ENCODE assay signal across 1 cellular context in the genomic region with DNA sequence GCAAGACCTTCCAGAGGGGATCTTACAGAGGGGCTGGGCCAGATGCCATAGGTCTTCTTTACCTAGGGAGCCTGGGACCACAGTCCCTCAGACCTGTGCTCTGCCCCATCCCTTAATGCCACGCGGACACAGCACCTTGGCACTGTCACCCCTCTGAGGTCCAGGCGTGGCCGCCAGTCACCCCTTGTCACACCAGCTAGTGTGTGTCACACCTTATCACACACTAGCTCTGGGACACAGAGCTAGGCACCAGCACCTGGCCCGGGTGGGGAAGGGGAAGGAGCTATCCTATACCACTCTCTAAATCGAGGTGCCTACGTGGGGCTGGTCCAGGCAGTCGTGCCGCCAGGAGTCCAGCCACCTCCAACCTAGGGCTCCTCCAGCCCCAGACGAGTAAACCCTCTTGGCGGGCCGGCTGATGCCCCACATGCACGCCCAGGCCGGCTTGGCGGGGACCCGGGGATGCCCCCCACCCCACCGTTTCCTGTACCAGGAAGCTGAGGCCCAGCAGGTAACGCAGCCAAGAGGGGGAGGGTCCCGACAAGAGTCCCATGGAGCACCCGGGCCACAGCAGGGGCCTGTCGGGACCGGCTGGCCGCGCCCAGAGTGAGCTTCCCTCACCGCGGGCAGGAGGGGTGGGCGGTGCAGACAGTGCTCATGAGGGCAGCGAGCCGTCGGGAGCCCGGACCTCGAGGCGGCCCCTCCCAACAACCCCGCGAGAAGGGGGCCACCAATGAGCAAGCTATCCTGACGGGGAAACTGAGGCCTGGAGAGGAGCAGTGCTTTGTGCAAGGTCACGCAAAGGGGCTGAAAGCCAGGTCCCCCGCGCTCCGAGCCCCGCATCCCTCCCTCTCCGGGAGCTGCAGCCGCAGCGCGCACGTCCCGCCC.
TF ChIP-seq lines count a peak whose summit lies in the region.

No MANE protein-coding gene starts in this region.

TF ChIP-seq in HEK293, 187 proteins besides CTCF, POLR2A, EP300 and RAD21 (continued from another document):
- TF ChIP-seq, protein P1, sequence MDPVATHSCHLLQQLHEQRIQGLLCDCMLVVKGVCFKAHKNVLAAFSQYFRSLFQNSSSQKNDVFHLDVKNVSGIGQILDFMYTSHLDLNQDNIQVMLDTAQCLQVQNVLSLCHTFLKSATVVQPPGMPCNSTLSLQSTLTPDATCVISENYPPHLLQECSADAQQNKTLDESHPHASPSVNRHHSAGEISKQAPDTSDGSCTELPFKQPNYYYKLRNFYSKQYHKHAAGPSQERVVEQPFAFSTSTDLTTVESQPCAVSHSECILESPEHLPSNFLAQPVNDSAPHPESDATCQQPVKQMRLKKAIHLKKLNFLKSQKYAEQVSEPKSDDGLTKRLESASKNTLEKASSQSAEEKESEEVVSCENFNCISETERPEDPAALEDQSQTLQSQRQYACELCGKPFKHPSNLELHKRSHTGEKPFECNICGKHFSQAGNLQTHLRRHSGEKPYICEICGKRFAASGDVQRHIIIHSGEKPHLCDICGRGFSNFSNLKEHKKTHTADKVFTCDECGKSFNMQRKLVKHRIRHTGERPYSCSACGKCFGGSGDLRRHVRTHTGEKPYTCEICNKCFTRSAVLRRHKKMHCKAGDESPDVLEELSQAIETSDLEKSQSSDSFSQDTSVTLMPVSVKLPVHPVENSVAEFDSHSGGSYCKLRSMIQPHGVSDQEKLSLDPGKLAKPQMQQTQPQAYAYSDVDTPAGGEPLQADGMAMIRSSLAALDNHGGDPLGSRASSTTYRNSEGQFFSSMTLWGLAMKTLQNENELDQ (tag by site-specific recombination; IDR thresholded peaks at IDR 0.05; ENCODE audit: low read depth), result no peak
- TF ChIP-seq ZNF510 (tag by site-specific recombination; IDR thresholded peaks at IDR 0.05; ENCODE audit: insufficient replicate concordance) (no peak), ZNF366 (tag by site-specific recombination; conservative IDR thresholded peaks at IDR 0.05) (no peak), ZNF837 (tag by site-specific recombination; IDR thresholded peaks at IDR 0.05) (no peak), ZNF174 (tag by site-specific recombination; IDR thresholded peaks at IDR 0.05) (no peak), ZNF629 (tag by site-specific recombination; IDR thresholded peaks at IDR 0.05) (no peak), ZNF391 (tag by site-specific recombination; IDR thresholded peaks at IDR 0.05; ENCODE audit: borderline replicate concordance, low read depth) (no peak), WT1 (tag by site-specific recombination; IDR thresholded peaks at IDR 0.05) (no peak), ZNF548 (tag by site-specific recombination; IDR thresholded peaks at IDR 0.05) (no peak), GLI2 (tag by site-specific recombination; IDR thresholded peaks at IDR 0.05; ENCODE audit: borderline replicate concordance, low read depth) (no peak), KLF1 (tag by site-specific recombination; IDR thresholded peaks at IDR 0.05) (peak; percentile 55), ZNF302 (tag by site-specific recombination; IDR thresholded peaks at IDR 0.05; ENCODE audit: low read depth) (no peak), KLF16 (tag by site-specific recombination; IDR thresholded peaks at IDR 0.05) (no peak), ZNF184 (tag by site-specific recombination; IDR thresholded peaks at IDR 0.05) (no peak), ZNF560 (tag by site-specific recombination; IDR thresholded peaks at IDR 0.05; ENCODE audit: borderline replicate concordance) (no peak), ZNF341 (tag by site-specific recombination; IDR thresholded peaks at IDR 0.05; ENCODE audit: low read depth) (0 out of 2 replicates have a peak, but pooled peaks have one; percentile 9), ZBTB1 (tag by site-specific recombination; IDR thresholded peaks at IDR 0.05) (no peak), ZNF266 (tag by site-specific recombination; IDR thresholded peaks at IDR 0.05; ENCODE audit: low read depth) (no peak), ZNF549 (tag by site-specific recombination; IDR thresholded peaks at IDR 0.05) (no peak), ZSCAN30 (tag by site-specific recombination; IDR thresholded peaks at IDR 0.05) (no peak), OSR2 (tag by site-specific recombination; IDR thresholded peaks at IDR 0.05) (no peak), ZNF211 (tag by site-specific recombination; IDR thresholded peaks at IDR 0.05; ENCODE audit: low read depth) (no peak)
- TF ChIP-seq, protein P2, sequence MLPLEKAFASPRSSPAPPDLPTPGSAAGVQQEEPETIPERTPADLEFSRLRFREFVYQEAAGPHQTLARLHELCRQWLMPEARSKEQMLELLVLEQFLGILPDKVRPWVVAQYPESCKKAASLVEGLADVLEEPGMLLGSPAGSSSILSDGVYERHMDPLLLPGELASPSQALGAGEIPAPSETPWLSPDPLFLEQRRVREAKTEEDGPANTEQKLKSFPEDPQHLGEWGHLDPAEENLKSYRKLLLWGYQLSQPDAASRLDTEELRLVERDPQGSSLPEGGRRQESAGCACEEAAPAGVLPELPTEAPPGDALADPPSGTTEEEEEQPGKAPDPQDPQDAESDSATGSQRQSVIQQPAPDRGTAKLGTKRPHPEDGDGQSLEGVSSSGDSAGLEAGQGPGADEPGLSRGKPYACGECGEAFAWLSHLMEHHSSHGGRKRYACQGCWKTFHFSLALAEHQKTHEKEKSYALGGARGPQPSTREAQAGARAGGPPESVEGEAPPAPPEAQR (tag by site-specific recombination; IDR thresholded peaks at IDR 0.05), result no peak
- TF ChIP-seq, protein P3, sequence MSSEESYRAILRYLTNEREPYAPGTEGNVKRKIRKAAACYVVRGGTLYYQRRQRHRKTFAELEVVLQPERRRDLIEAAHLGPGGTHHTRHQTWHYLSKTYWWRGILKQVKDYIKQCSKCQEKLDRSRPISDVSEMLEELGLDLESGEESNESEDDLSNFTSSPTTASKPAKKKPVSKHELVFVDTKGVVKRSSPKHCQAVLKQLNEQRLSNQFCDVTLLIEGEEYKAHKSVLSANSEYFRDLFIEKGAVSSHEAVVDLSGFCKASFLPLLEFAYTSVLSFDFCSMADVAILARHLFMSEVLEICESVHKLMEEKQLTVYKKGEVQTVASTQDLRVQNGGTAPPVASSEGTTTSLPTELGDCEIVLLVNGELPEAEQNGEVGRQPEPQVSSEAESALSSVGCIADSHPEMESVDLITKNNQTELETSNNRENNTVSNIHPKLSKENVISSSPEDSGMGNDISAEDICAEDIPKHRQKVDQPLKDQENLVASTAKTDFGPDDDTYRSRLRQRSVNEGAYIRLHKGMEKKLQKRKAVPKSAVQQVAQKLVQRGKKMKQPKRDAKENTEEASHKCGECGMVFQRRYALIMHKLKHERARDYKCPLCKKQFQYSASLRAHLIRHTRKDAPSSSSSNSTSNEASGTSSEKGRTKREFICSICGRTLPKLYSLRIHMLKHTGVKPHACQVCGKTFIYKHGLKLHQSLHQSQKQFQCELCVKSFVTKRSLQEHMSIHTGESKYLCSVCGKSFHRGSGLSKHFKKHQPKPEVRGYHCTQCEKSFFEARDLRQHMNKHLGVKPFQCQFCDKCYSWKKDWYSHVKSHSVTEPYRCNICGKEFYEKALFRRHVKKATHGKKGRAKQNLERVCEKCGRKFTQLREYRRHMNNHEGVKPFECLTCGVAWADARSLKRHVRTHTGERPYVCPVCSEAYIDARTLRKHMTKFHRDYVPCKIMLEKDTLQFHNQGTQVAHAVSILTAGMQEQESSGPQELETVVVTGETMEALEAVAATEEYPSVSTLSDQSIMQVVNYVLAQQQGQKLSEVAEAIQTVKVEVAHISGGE (tag by site-specific recombination; conservative IDR thresholded peaks at IDR 0.05; ENCODE audit: low read depth), result no peak
- TF ChIP-seq, protein P4, sequence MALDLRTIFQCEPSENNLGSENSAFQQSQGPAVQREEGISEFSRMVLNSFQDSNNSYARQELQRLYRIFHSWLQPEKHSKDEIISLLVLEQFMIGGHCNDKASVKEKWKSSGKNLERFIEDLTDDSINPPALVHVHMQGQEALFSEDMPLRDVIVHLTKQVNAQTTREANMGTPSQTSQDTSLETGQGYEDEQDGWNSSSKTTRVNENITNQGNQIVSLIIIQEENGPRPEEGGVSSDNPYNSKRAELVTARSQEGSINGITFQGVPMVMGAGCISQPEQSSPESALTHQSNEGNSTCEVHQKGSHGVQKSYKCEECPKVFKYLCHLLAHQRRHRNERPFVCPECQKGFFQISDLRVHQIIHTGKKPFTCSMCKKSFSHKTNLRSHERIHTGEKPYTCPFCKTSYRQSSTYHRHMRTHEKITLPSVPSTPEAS (tag by site-specific recombination; IDR thresholded peaks at IDR 0.05), result no peak
- TF ChIP-seq, protein P5, sequence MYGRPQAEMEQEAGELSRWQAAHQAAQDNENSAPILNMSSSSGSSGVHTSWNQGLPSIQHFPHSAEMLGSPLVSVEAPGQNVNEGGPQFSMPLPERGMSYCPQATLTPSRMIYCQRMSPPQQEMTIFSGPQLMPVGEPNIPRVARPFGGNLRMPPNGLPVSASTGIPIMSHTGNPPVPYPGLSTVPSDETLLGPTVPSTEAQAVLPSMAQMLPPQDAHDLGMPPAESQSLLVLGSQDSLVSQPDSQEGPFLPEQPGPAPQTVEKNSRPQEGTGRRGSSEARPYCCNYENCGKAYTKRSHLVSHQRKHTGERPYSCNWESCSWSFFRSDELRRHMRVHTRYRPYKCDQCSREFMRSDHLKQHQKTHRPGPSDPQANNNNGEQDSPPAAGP (tag by site-specific recombination; IDR thresholded peaks at IDR 0.05), result 0 out of 2 replicates have a peak, but pooled peaks have one; percentile 21
- TF ChIP-seq, protein P6, sequence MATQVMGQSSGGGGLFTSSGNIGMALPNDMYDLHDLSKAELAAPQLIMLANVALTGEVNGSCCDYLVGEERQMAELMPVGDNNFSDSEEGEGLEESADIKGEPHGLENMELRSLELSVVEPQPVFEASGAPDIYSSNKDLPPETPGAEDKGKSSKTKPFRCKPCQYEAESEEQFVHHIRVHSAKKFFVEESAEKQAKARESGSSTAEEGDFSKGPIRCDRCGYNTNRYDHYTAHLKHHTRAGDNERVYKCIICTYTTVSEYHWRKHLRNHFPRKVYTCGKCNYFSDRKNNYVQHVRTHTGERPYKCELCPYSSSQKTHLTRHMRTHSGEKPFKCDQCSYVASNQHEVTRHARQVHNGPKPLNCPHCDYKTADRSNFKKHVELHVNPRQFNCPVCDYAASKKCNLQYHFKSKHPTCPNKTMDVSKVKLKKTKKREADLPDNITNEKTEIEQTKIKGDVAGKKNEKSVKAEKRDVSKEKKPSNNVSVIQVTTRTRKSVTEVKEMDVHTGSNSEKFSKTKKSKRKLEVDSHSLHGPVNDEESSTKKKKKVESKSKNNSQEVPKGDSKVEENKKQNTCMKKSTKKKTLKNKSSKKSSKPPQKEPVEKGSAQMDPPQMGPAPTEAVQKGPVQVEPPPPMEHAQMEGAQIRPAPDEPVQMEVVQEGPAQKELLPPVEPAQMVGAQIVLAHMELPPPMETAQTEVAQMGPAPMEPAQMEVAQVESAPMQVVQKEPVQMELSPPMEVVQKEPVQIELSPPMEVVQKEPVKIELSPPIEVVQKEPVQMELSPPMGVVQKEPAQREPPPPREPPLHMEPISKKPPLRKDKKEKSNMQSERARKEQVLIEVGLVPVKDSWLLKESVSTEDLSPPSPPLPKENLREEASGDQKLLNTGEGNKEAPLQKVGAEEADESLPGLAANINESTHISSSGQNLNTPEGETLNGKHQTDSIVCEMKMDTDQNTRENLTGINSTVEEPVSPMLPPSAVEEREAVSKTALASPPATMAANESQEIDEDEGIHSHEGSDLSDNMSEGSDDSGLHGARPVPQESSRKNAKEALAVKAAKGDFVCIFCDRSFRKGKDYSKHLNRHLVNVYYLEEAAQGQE (tag by site-specific recombination; IDR thresholded peaks at IDR 0.05), result no peak
- TF ChIP-seq, protein P7, sequence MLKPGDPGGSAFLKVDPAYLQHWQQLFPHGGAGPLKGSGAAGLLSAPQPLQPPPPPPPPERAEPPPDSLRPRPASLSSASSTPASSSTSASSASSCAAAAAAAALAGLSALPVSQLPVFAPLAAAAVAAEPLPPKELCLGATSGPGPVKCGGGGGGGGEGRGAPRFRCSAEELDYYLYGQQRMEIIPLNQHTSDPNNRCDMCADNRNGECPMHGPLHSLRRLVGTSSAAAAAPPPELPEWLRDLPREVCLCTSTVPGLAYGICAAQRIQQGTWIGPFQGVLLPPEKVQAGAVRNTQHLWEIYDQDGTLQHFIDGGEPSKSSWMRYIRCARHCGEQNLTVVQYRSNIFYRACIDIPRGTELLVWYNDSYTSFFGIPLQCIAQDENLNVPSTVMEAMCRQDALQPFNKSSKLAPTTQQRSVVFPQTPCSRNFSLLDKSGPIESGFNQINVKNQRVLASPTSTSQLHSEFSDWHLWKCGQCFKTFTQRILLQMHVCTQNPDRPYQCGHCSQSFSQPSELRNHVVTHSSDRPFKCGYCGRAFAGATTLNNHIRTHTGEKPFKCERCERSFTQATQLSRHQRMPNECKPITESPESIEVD (tag by site-specific recombination; IDR thresholded peaks at IDR 0.05), result no peak
- TF ChIP-seq, protein P8, sequence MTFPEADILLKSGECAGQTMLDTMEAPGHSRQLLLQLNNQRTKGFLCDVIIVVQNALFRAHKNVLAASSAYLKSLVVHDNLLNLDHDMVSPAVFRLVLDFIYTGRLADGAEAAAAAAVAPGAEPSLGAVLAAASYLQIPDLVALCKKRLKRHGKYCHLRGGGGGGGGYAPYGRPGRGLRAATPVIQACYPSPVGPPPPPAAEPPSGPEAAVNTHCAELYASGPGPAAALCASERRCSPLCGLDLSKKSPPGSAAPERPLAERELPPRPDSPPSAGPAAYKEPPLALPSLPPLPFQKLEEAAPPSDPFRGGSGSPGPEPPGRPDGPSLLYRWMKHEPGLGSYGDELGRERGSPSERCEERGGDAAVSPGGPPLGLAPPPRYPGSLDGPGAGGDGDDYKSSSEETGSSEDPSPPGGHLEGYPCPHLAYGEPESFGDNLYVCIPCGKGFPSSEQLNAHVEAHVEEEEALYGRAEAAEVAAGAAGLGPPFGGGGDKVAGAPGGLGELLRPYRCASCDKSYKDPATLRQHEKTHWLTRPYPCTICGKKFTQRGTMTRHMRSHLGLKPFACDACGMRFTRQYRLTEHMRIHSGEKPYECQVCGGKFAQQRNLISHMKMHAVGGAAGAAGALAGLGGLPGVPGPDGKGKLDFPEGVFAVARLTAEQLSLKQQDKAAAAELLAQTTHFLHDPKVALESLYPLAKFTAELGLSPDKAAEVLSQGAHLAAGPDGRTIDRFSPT (tag by site-specific recombination; IDR thresholded peaks at IDR 0.05), result no peak
